ENCODE assay signal across 34 cellular contexts in the genomic region with DNA sequence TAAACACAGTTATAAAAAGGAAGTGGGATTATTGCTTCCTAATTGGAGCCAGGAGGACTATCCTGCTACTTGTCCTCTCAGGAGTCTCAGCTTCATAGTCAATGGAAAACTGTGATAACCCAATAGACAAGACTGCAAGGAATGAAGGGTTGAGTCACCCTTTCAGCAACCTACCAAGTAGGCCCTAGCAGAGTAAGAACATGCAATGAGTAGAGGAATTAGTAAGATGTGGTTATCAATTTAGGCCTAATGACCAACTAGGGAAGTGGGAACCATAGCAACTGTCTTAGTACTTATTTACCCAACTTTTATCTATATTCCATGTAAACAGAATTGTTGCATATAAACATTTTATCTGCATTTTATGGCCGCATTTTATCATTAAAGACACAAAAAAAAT.
"Had no signal": no experiment of that assay in that cellular context is flagged by ENCODE, and none has a peak within 500 bp of the region (broad histone marks: within the 10 kb centered on the region; RNA-seq: fewer than 3 reads in every experiment).

No MANE protein-coding gene starts in this region.

- H3K27me3 Mint-ChIP-seq: dendritic cell treated with granulocyte-macrophage colony-stimulating factor and Interleukin-4, amounts not matched to agents 40 ng/mL and 50 ng/mL, for 4 days had no signal

- H2AFZ ChIP-seq: neural progenitor cell, parathyroid adenoma had no signal

- H3K36me3 ChIP-seq: breast epithelium, gastrocnemius medialis, lower lobe of right lung, neural progenitor cell, right atrium auricular region, suprapubic skin, tibial artery, upper lobe of right lung had no signal

- H3K4me1 Mint-ChIP-seq: activated B cell treated with CpG ODN at 0.5 μM for 24 hours; activated T-helper 17 cell treated with anti-CD3 and anti-CD28 coated beads, Interleukin-2, amount 50 U/mL, for 72 hours; central memory CD8-positive, alpha-beta T cell; immature natural killer cell; natural killer cell had no signal

- DNase-seq: activated B cell treated with CpG ODN at 0.5 μM for 24 hours; activated CD4-positive, alpha-beta T cell treated with anti-CD3 and anti-CD28 coated beads, Interleukin-2, amount 50 U/mL, for 1 hour; activated CD8-positive, alpha-beta T cell treated with anti-CD3 and anti-CD28 coated beads for 36 hours; activated gamma-delta T cell treated with Interleukin-2 at 50 U/mL for 16 hours; activated naive CD4-positive, alpha-beta T cell treated with anti-CD3 and anti-CD28 coated beads, Interleukin-2, amount 50 U/mL, for 16 hours; activated T-cell treated with anti-CD3 and anti-CD28 coated beads, Interleukin-2, amount 50 U/mL, for 4 hours; amygdala; gastrocnemius medialis; glutamatergic neuron; hypothalamus; immature natural killer cell; lower lobe of right lung; mesenchymal stem cell; natural killer cell; occipital lobe; psoas muscle; stimulated activated CD4-positive, alpha-beta T cell treated with anti-CD3 and anti-CD28 coated beads, Interleukin-1b, Interleukin-23, amount 100 ng/mL, for 48 hours; stimulated activated CD4-positive, alpha-beta T cell treated with anti-CD3 and anti-CD28 coated beads, Interleukin-4, amount 100 ng/mL, for 4 hours; stimulated activated CD8-positive, alpha-beta memory T cell treated with anti-CD3 and anti-CD28 coated beads, Interleukin-4, amount 100 ng/mL, for 48 hours; stimulated activated naive CD4-positive, alpha-beta T cell; T-helper 2 cell; tibial artery; upper lobe of right lung had no signal

- FAIRE-seq: endometrium had no signal

- H3K4me1 ChIP-seq: breast epithelium, gastrocnemius medialis, lower lobe of right lung, parathyroid adenoma, psoas muscle, right atrium auricular region, suprapubic skin, tibial artery, upper lobe of right lung had no signal

- H3K27ac Mint-ChIP-seq: activated B cell treated with CpG ODN at 0.5 μM for 24 hours; activated CD8-positive, alpha-beta T cell treated with anti-CD3 and anti-CD28 coated beads for 36 hours; activated T-helper 17 cell treated with anti-CD3 and anti-CD28 coated beads, Interleukin-2, amount 50 U/mL, for 72 hours; dendritic cell treated with granulocyte-macrophage colony-stimulating factor and Interleukin-4, amounts not matched to agents 40 ng/mL and 50 ng/mL, for 4 days; immature natural killer cell; natural killer cell had no signal

- H3K4me2 ChIP-seq: neural progenitor cell, smooth muscle cell had no signal

- H3K27me3 ChIP-seq: breast epithelium, gastrocnemius medialis, neural progenitor cell, right atrium auricular region, suprapubic skin, tibial artery, upper lobe of right lung had no signal

- H3K79me2 ChIP-seq: parathyroid adenoma had no signal

- H3K9ac ChIP-seq: neural progenitor cell, parathyroid adenoma had no signal

- H3K4me3 ChIP-seq: breast epithelium, gastrocnemius medialis, lower lobe of right lung, neural progenitor cell, psoas muscle, right atrium auricular region, smooth muscle cell, suprapubic skin, tibial artery, upper lobe of right lung had no signal

- H3K4me3 Mint-ChIP-seq: activated B cell treated with CpG ODN at 0.5 μM for 24 hours; activated CD8-positive, alpha-beta T cell treated with anti-CD3 and anti-CD28 coated beads for 36 hours; activated T-cell treated with anti-CD3 and anti-CD28 coated beads, Interleukin-2, amount 50 U/mL, for 4 hours; activated T-helper 17 cell treated with anti-CD3 and anti-CD28 coated beads, Interleukin-2, amount 50 U/mL, for 72 hours; central memory CD8-positive, alpha-beta T cell; dendritic cell treated with granulocyte-macrophage colony-stimulating factor and Interleukin-4, amounts not matched to agents 40 ng/mL and 50 ng/mL, for 4 days; immature natural killer cell; natural killer cell; neural progenitor cell had no signal

- H3K36me3 Mint-ChIP-seq: immature natural killer cell, neural progenitor cell had no signal

- H3K9me3 Mint-ChIP-seq: activated B cell treated with CpG ODN at 0.5 μM for 24 hours; activated T-cell treated with anti-CD3 and anti-CD28 coated beads, Interleukin-2, amount 50 U/mL, for 4 hours; activated T-helper 17 cell treated with anti-CD3 and anti-CD28 coated beads, Interleukin-2, amount 50 U/mL, for 72 hours; dendritic cell treated with granulocyte-macrophage colony-stimulating factor and Interleukin-4, amounts not matched to agents 40 ng/mL and 50 ng/mL, for 4 days; natural killer cell had no signal

- H3K9me3 ChIP-seq: breast epithelium, gastrocnemius medialis, lower lobe of right lung, psoas muscle, right atrium auricular region, suprapubic skin, upper lobe of right lung had no signal

- ATAC-seq: activated CD8-positive, alpha-beta T cell treated with anti-CD3 and anti-CD28 coated beads for 36 hours; activated T-cell treated with anti-CD3 and anti-CD28 coated beads, Interleukin-2, amount 50 U/mL, for 4 hours; activated T-helper 17 cell treated with anti-CD3 and anti-CD28 coated beads, Interleukin-2, amount 50 U/mL, for 72 hours; gastrocnemius medialis; left lobe of liver; lower lobe of right lung; natural killer cell; psoas muscle; upper lobe of right lung had no signal

- H3K27ac ChIP-seq: breast epithelium, gastrocnemius medialis, lower lobe of right lung, neural progenitor cell, parathyroid adenoma, psoas muscle, right atrium auricular region, suprapubic skin, tibial artery, upper lobe of right lung had no signal
